Comparison of ENCODE assay signal across 8 cellular contexts in the genomic region with DNA sequence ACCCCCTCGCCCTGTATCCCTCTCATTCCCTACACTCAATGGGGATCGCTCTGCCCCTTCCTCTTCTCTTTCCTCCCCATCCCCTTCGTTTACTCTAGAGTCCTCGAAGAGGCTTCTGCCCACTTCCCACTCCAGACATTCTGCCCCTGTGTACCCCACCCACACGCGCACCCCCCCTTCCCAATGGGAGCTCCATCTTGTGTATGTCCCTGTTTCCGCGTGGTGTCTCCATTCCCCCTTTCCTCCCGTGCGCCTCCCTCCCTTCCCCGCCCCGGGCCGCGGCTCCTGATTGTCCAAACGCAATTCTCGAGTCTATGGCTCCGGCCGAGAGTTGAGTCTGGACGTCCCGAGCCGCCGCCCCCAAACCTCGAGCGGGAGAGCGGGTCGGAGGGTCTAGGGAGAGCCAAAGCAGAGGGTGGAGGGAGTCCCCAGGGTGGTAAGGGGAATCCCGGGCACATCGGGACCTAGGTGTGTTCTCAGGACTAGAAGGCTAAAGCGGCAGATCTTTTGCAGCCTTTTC. TPM values are rescaled to one million over a fixed set of nuclear protein-coding genes. Genes with fewer than 3 reads are reported as not detected.
DNase-seq lines count a peak whose midpoint lies in the region; ATAC-seq and TF ChIP-seq lines count a peak whose summit lies in the region.

No MANE protein-coding gene starts in this region.

- no peaks in the 10 kb centered on the region for H3K9me3 ChIP-seq in A673 (ENCODE audit: low read depth, low read length, poor library complexity, severe bottlenecking)

- H3K4me3 Mint-ChIP-seq in nephron: peak overlapping the region; percentile 94 to 99 (median 95)

- CTCF ChIA-PET in A673 (lab: Charles Lee): no interaction called here

- TF ChIP-seq CTCF in A673 (conservative IDR thresholded peaks at IDR 0.05; ENCODE audit: low read depth, low read length) (no peak), GM20000 (IDR thresholded peaks at IDR 0.05; ENCODE audit: extremely low read depth, missing control alignments) (no peak), fibroblast of mammary gland (conservative IDR thresholded peaks at IDR 0.05; ENCODE audit: control insufficient read depth, insufficient read depth, low read depth, low read length) (no peak), nephron (IDR thresholded peaks at IDR 0.05; ENCODE audit: unreplicated experiment in 3 of 3) (no peak)

- no peaks in the 10 kb centered on the region for H3K9me3 Mint-ChIP-seq in nephron

- H3K27me3 ChIP-seq in A673 (replicated peaks; ENCODE audit: insufficient read depth, low read depth, low read length, poor library complexity): no peaks in the 10 kb centered on the region

- peaks cover 37% of the 10 kb centered on the region for H3K4me1 ChIP-seq in A673 (ENCODE audit: insufficient read depth, low read length, poor library complexity, severe bottlenecking)

- POLR2A ChIA-PET in A673 (lab: Charles Lee; ENCODE audit: low non-redundant PET): no interaction called here

- H3K27ac Mint-ChIP-seq in nephron: peak overlapping the region; percentile 92 to 97 (median 93)

- peaks cover 26% of the 10 kb centered on the region for H3K36me3 ChIP-seq in A673 (ENCODE audit: insufficient read depth, low read length, poor library complexity, severe bottlenecking)

- no TSS peak for BruUV-seq in A673 (replicated peaks; lab: Mats Ljungman, UMichigan)

- H3K27me3 Mint-ChIP-seq in nephron (ENCODE audit: low read depth): no peaks in the 10 kb centered on the region

- peak overlapping the region; percentile 98 for H3K27ac ChIP-seq in A673 (ENCODE audit: low read depth, low read length, poor library complexity, severe bottlenecking)

- peaks cover 55% of the 10 kb centered on the region for H3K4me1 Mint-ChIP-seq in nephron

- H3K4me3 ChIP-seq in A673 (ENCODE audit: low read depth, low read length, poor library complexity, severe bottlenecking): peak overlapping the region; percentile 96
- peak overlapping the region; percentile 86 for H3K4me3 ChIP-seq in fibroblast of mammary gland (ENCODE audit: control insufficient read depth, low read depth, low read length)

- H3K36me3 Mint-ChIP-seq in nephron (ENCODE audit: low read depth): peaks cover 37% of the 10 kb centered on the region

- ATAC-seq in GM21381 (IDR thresholded peaks at IDR 0.05; ENCODE audit: unreplicated experiment): no peak
- no peak for ATAC-seq in HG02642 (IDR thresholded peaks at IDR 0.05; ENCODE audit: poor library complexity, unreplicated experiment)

- DNase-seq in A673 (ENCODE audit: low spot score) (peak; percentile 51), GM20000 (ENCODE audit: low spot score) (peak; percentile 41), UCSD-AML1 (lab: John Stamatoyannopoulos, UW; ENCODE audit: unreplicated experiment) (peak; percentile 52), fibroblast of mammary gland (ENCODE audit: low read depth) (peak; percentile 46), NCI-H128 (lab: John Stamatoyannopoulos, UW; ENCODE audit: unreplicated experiment) (no peak)

- intact Hi-C loops in A673 (cut with micrococcal nuclease; ENCODE audit: unreplicated experiment): loop anchor here (2.0 to 10.0 kb wide), 2 partner anchors 41 to 187 kb away; a partner anchor contains a TSS

RNA-seq across cellular contexts. Expression of a gene that starts 0.7 kb away (rescaled TPM):
- total RNA-seq in A673 (2021): 43.3 and 47.5 TPM in 2 replicates

RNA-seq across cellular contexts. Expression of a gene that starts 3.2 kb away (rescaled TPM):
- total RNA-seq in A673 (2021): 5.9 and 11.0 TPM in 2 replicates

RNA-seq across cellular contexts. Expression of a gene that starts 7.0 kb away (rescaled TPM):
- 119 and 124 TPM in 2 replicates for total RNA-seq in A673 (2021)

RNA-seq across cellular contexts. Expression of a gene that starts 7.2 kb away (rescaled TPM):
- 42.7 and 43.6 TPM in 2 replicates for total RNA-seq in A673 (2021)

RNA-seq across cellular contexts. Expression of a gene that starts 15.4 kb away (rescaled TPM):
- 1.6 and 1.9 TPM in 2 replicates for total RNA-seq in A673 (2021)
